ENCODE assay signal across 30 cellular contexts in the genomic region with DNA sequence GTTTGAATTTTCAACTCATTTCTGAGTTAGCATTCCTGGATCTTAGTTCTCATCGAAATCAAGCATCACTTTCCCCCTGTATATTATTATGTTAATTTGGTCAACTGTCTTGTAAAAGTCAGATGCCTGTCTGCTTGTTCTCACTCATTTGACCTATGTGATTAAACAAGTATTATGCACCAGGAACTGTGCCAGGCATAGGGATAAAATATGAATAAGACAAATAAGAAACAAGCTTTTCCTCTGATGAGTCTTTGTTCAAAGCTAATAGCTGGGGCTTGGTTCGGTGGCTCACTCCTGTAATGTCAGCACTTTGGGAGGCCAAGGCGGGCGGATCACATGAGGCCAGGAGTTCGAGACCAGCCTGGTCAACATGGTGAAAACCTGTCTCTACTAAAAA. TPM values are rescaled to one million over a fixed set of nuclear protein-coding genes. Genes with fewer than 3 reads are reported as not detected.
DNase-seq lines count a peak whose midpoint lies in the region; ATAC-seq, FAIRE-seq and TF ChIP-seq lines count a peak whose summit lies in the region.
"Had no signal": no experiment of that assay in that cellular context is flagged by ENCODE, and none has a peak within 500 bp of the region (broad histone marks: within the 10 kb centered on the region; RNA-seq: fewer than 3 reads in every experiment).

No MANE protein-coding gene starts in this region.

- DNase-seq in HepG2 (ENCODE audit: low spot score) (no peak), right lobe of liver (no peak), fibroblast of the aortic adventitia (ENCODE audit: low read depth) (peak; percentile 68), osteoblast (ENCODE audit: insufficient read length, low spot score, missing footprints) (peak; percentile 15), NCI-H748 treated with DMSO at 0.1 percent for 48 hours (lab: John Stamatoyannopoulos, UW) (no peak), NCI-H2081 treated with DMSO at 0.1 percent for 48 hours (lab: John Stamatoyannopoulos, UW) (no peak)
- DNase-seq in activated naive CD8-positive, alpha-beta T cell treated with anti-CD3 and anti-CD28 coated beads, Interleukin-2, amount 50 U/mL, for 24 hours: no peak
- DNase-seq: activated CD4-positive, alpha-beta T cell treated with anti-CD3 and anti-CD28 coated beads, Interleukin-2, amount 50 U/mL, for 4 hours; activated CD8-positive, alpha-beta memory T cell treated with anti-CD3 and anti-CD28 coated beads, Interleukin-2, amount 50 U/mL, for 4 hours; activated naive CD4-positive, alpha-beta T cell treated with anti-CD3 and anti-CD28 coated beads for 36 hours; amygdala; BE2C; CD8-positive, alpha-beta memory T cell; DMS 273 treated with DMSO at 0.1 percent for 48 hours; endodermal cell; lower lobe of right lung; MG63; NCI-H1417 treated with DMSO at 0.1 percent for 48 hours; NCI-H345; NCI-H774; nephron progenitor cell; SJCRH30; stimulated activated naive CD4-positive, alpha-beta T cell treated with Interleukin-2 at 50 U/mL for 16 hours; thyroid gland had no signal

- no TSS peak for BruUV-seq in HepG2 (replicated peaks; lab: Mats Ljungman, UMichigan)

- H3K4me1 ChIP-seq in HepG2 (ENCODE audit: insufficient read depth, low read length): peaks cover 24% of the 10 kb centered on the region
- no peaks in the 10 kb centered on the region for H3K4me1 ChIP-seq in right lobe of liver
- H3K4me1 ChIP-seq in osteoblast (ENCODE audit: insufficient read depth, low read length): peaks cover 6% of the 10 kb centered on the region
- H3K4me1 ChIP-seq: A549, BE2C, lower lobe of right lung, SJCRH30, thyroid gland had no signal

- H3K9me3 ChIP-seq in HepG2 (ENCODE audit: low read length) (no peaks in the 10 kb centered on the region), right lobe of liver (no peaks in the 10 kb centered on the region), osteoblast (ENCODE audit: low read depth, low read length) (no peaks in the 10 kb centered on the region)
- H3K9me3 ChIP-seq: A549, BE2C, lower lobe of right lung, MG63, SJCRH30, thyroid gland had no signal

- H3K4me3 ChIP-seq in HepG2 (replicated peaks in 1 of 3; ENCODE audit: insufficient read depth in 1 of 3, low read depth in 2 of 3, low read length in 3 of 3) (no peak overlapping the region), right lobe of liver (no peak overlapping the region), fibroblast of the aortic adventitia (ENCODE audit: low read depth, low read length) (no peak overlapping the region), osteoblast (ENCODE audit: insufficient read depth, low read length) (no peak overlapping the region)
- H3K4me3 ChIP-seq: A549, lower lobe of right lung, MG63, SJCRH30, thyroid gland had no signal

- no peak overlapping the region for H3K27ac Mint-ChIP-seq in activated naive CD8-positive, alpha-beta T cell treated with anti-CD3 and anti-CD28 coated beads, Interleukin-2, amount 50 U/mL, for 24 hours
- H3K27ac Mint-ChIP-seq: activated naive CD4-positive, alpha-beta T cell treated with anti-CD3 and anti-CD28 coated beads for 36 hours; activated T-helper 1 cell treated with anti-CD3 and anti-CD28 coated beads, Interleukin-12 subunit alpha, Interleukin-12 subunit beta, Interleukin-2, Interleukin-4 antibody, amounts not matched to agents 30 ng/mL and 10 ng/mL and 1 ng/mL, durations not matched to agents 14 hours and 24 hours and 36 hours; CD8-positive, alpha-beta memory T cell; endodermal cell; nephron progenitor cell had no signal

- CTCF ChIA-PET in HepG2 (lab: Yijun Ruan, JAX; ENCODE audit: low intra/inter-chr PET ratio, low total read pairs): no interaction called here

- H3K27me3 Mint-ChIP-seq in activated naive CD8-positive, alpha-beta T cell treated with anti-CD3 and anti-CD28 coated beads, Interleukin-2, amount 50 U/mL, for 24 hours: peaks cover 2% of the 10 kb centered on the region

- no peak overlapping the region for H3K9ac ChIP-seq in HepG2 (ENCODE audit: insufficient read depth, low read depth, low read length)

- H3K79me2 ChIP-seq in HepG2 (ENCODE audit: insufficient read depth, low read length): no peaks in the 10 kb centered on the region
- H3K79me2 ChIP-seq in osteoblast (ENCODE audit: insufficient read depth, low read length): no peaks in the 10 kb centered on the region

- no peak overlapping the region for H3K4me3 Mint-ChIP-seq in activated naive CD8-positive, alpha-beta T cell treated with anti-CD3 and anti-CD28 coated beads, Interleukin-2, amount 50 U/mL, for 24 hours
- H3K4me3 Mint-ChIP-seq: activated naive CD4-positive, alpha-beta T cell treated with anti-CD3 and anti-CD28 coated beads for 36 hours; activated T-helper 1 cell treated with anti-CD3 and anti-CD28 coated beads, Interleukin-12 subunit alpha, Interleukin-12 subunit beta, Interleukin-2, Interleukin-4 antibody, amounts not matched to agents 30 ng/mL and 10 ng/mL and 1 ng/mL, durations not matched to agents 14 hours and 24 hours and 36 hours; CD8-positive, alpha-beta memory T cell; endodermal cell; nephron progenitor cell; WTC11 had no signal

- TF ChIP-seq CTCF in HepG2 (CRISPR knock-in tag; IDR thresholded peaks at IDR 0.05) (no peak), right lobe of liver (IDR thresholded peaks at IDR 0.05) (no peak), fibroblast of the aortic adventitia (IDR thresholded peaks at IDR 0.05; ENCODE audit: insufficient read depth, low read length) (no peak), osteoblast (IDR thresholded peaks at IDR 0.05; ENCODE audit: extremely low read depth, low read depth, low read length) (no peak)

- 71% methylated on average over 5 of the region's 5 CpGs for WGBS in HepG2 (ENCODE audit: low lambda C conversion rate)
- WGBS in right lobe of liver (ENCODE audit: insufficient coverage, low coverage, low lambda C conversion rate, missing lambda C conversion rate): 62% methylated on average over 3 of the region's 5 CpGs

- in situ Hi-C loops in HepG2 (cut with HindIII; ENCODE audit: extremely low pct_ligation_motif_present, low pct_unique_long_range_greater_than_20kb): no loop called here

- no peak for FAIRE-seq in HepG2 (lab: Jason Lieb, UNC)
- FAIRE-seq: A549, GM12892, kidney had no signal

- TF ChIP-seq POLR2A in HepG2 (IDR thresholded peaks at IDR 0.05; ENCODE audit: insufficient read depth in 1 of 2, low read depth in 2 of 2, low read length in 2 of 2): no peak
- no peak for TF ChIP-seq POLR2A in right lobe of liver (IDR thresholded peaks at IDR 0.05)

- H3K4me1 Mint-ChIP-seq in activated naive CD8-positive, alpha-beta T cell treated with anti-CD3 and anti-CD28 coated beads, Interleukin-2, amount 50 U/mL, for 24 hours: no peaks in the 10 kb centered on the region
- H3K4me1 Mint-ChIP-seq: CD8-positive, alpha-beta memory T cell had no signal

- intact Hi-C loops in HepG2 (cut with micrococcal nuclease; ENCODE audit: unreplicated experiment) (no loop called here), right lobe of liver (cut with DNase I) (no loop called here)

- H3K36me3 ChIP-seq in HepG2 (replicated peaks in 1 of 2; ENCODE audit: control insufficient read depth in 1 of 2, insufficient read depth in 2 of 2, low read length in 2 of 2): no peaks in the 10 kb centered on the region
- no peaks in the 10 kb centered on the region for H3K36me3 ChIP-seq in right lobe of liver
- H3K36me3 ChIP-seq in osteoblast (ENCODE audit: insufficient read depth, low read length): no peaks in the 10 kb centered on the region
- H3K36me3 ChIP-seq: BE2C, lower lobe of right lung, MG63, SJCRH30, thyroid gland had no signal

- TF ChIP-seq RAD21 in HepG2 (CRISPR knock-in tag; IDR thresholded peaks at IDR 0.05): no peak

- peak overlapping the region; percentile 49 for H3K4me2 ChIP-seq in HepG2 (ENCODE audit: low read depth, low read length)
- H3K4me2 ChIP-seq in osteoblast (ENCODE audit: insufficient read depth, low read length): no peak overlapping the region
- H3K4me2 ChIP-seq: A549 had no signal

- H3K27ac ChIP-seq in HepG2 (ENCODE audit: extremely low read length, insufficient read depth, low read length) (no peak overlapping the region), right lobe of liver (no peak overlapping the region), osteoblast (ENCODE audit: low read depth, low read length) (no peak overlapping the region)
- H3K27ac ChIP-seq: A549, lower lobe of right lung, SJCRH30, thyroid gland had no signal

- H2AFZ ChIP-seq in HepG2 (ENCODE audit: low read length) (no peak overlapping the region), osteoblast (ENCODE audit: low read length) (peak overlapping the region; percentile 27)

- H3K27me3 ChIP-seq in HepG2 (ENCODE audit: control insufficient read depth in 1 of 2, insufficient read depth in 2 of 2, low read length in 2 of 2) (peaks cover 0 to 8% of the 10 kb centered on the region in 2 experiments; a peak in 2 of 5 replicates), right lobe of liver (no peaks in the 10 kb centered on the region), osteoblast (ENCODE audit: insufficient read depth, low read length) (no peaks in the 10 kb centered on the region)
- H3K27me3 ChIP-seq: BE2C, MG63, SJCRH30, thyroid gland had no signal

- POLR2A ChIA-PET in HepG2 (lab: Yijun Ruan, JAX): no interaction called here

- TF ChIP-seq EP300 in HepG2 (IDR thresholded peaks at IDR 0.05; ENCODE audit: low read depth in 2 of 2, low read length in 2 of 2): no peak
- no peak for TF ChIP-seq EP300 in HepG2 (CRISPR knock-in tag; IDR thresholded peaks at IDR 0.05; ENCODE audit: borderline replicate concordance)

- ATAC-seq in HepG2: no peak
- no peak for ATAC-seq in right lobe of liver
- ATAC-seq in HG03196 (IDR thresholded peaks at IDR 0.05; ENCODE audit: unreplicated experiment): no peak
- no peak for ATAC-seq in activated naive CD8-positive, alpha-beta T cell treated with anti-CD3 and anti-CD28 coated beads, Interleukin-2, amount 50 U/mL, for 24 hours
- ATAC-seq: A549, lower lobe of right lung had no signal

- H4K20me1 ChIP-seq in HepG2 (ENCODE audit: insufficient read depth, low read length): no peaks in the 10 kb centered on the region
- no peaks in the 10 kb centered on the region for H4K20me1 ChIP-seq in osteoblast (ENCODE audit: insufficient read depth, low read length)

- no peaks in the 10 kb centered on the region for H3K9me3 Mint-ChIP-seq in activated naive CD8-positive, alpha-beta T cell treated with anti-CD3 and anti-CD28 coated beads, Interleukin-2, amount 50 U/mL, for 24 hours
- H3K9me3 Mint-ChIP-seq: CD8-positive, alpha-beta memory T cell had no signal

- no peaks in the 10 kb centered on the region for H3K36me3 Mint-ChIP-seq in activated naive CD8-positive, alpha-beta T cell treated with anti-CD3 and anti-CD28 coated beads, Interleukin-2, amount 50 U/mL, for 24 hours (ENCODE audit: low read depth)
- H3K36me3 Mint-ChIP-seq: CD8-positive, alpha-beta memory T cell; WTC11 had no signal

RNA-seq across cellular contexts. Expression of a gene that starts 19.7 kb away (rescaled TPM):
- total RNA-seq in HepG2 (2016; rRNA removed; fragmentation: Illumina TruSeq; extraction: Trizol) (6.9 and 8.2 TPM in 2 replicates), right lobe of liver (1 to 10 TPM in 5 of 6 experiments, under 1 TPM in 1; 0.99 to 4.4 (median 2.3) TPM), fibroblast of the aortic adventitia (ENCODE audit: low replicate concordance) (11.2 and 76.0 TPM in 2 replicates), osteoblast (4.3 and 5.0 TPM in 2 replicates)
- total RNA-seq in HepG2 (2016; cell fraction: cytosol; rRNA removed; fragmentation: Illumina TruSeq; extraction: Trizol; ENCODE audit: low read depth): 2.9 and 3.0 TPM in 2 replicates
- 6.1 and 8.5 TPM in 2 replicates for total RNA-seq in HepG2 (2016; cell fraction: insoluble cytoplasmic fraction; rRNA removed; fragmentation: Illumina TruSeq; extraction: Trizol)
- 7.4 and 9.6 TPM in 2 replicates for total RNA-seq in HepG2 (2016; cell fraction: membrane; rRNA removed; fragmentation: Illumina TruSeq; extraction: Trizol)
- total RNA-seq in HepG2 (2016; cell fraction: nucleus; rRNA removed; fragmentation: Illumina TruSeq; extraction: Trizol): 9.9 and 10.2 TPM in 2 replicates
- 7.6 and 9.7 TPM in 2 replicates for polyA plus RNA-seq in HepG2 (2011; rRNA removed)
- polyA plus RNA-seq in HepG2 (2011; cell fraction: cytosol; rRNA removed): 6.3 and 8.4 TPM in 2 replicates
- polyA plus RNA-seq in HepG2 (2011; cell fraction: nucleus; rRNA removed): 22.2 and 25.5 TPM in 2 replicates
- polyA plus RNA-seq in HepG2 (2012): 5.1 and 5.3 TPM in 2 replicates
- 3.0 and 3.1 TPM in 2 replicates for polyA plus RNA-seq in HepG2 (2016; cell fraction: cytosol; fragmentation: Illumina TruSeq; extraction: Trizol; ENCODE audit: low read depth)
- 7.1 and 7.9 TPM in 2 replicates for polyA plus RNA-seq in HepG2 (2016; cell fraction: insoluble cytoplasmic fraction; fragmentation: Illumina TruSeq; extraction: Trizol; ENCODE audit: low read depth)
- 6.1 and 7.9 TPM in 2 replicates for polyA plus RNA-seq in HepG2 (2016; cell fraction: membrane; fragmentation: Illumina TruSeq; extraction: Trizol; ENCODE audit: low read depth)
- 22.3 and 22.8 TPM in 2 replicates for polyA plus RNA-seq in HepG2 (2016; cell fraction: nucleus; fragmentation: Illumina TruSeq; extraction: Trizol; ENCODE audit: insufficient read depth, low read depth)
- polyA minus RNA-seq in HepG2 (2011; rRNA and poly(A)+ RNA removed; ENCODE audit: low replicate concordance): 3.9 TPM in 1 of 2 replicates, not detected in the other
- polyA minus RNA-seq in HepG2 (2011; cell fraction: cytosol; rRNA and poly(A)+ RNA removed): 3.7 and 4.2 TPM in 2 replicates
- polyA minus RNA-seq in HepG2 (2011; cell fraction: nucleus; rRNA and poly(A)+ RNA removed): 10.1 and 12.4 TPM in 2 replicates

Comparison
In these comparisons a context has a peak if more than half of its experiments do, and no peak if none do; other contexts are left out.
1. DNase-seq: peak in fibroblast of the aortic adventitia (single experiment) and osteoblast (single experiment); none in HepG2 (single experiment), right lobe of liver (0 of 3), NCI-H748 treated with DMSO at 0.1 percent for 48 hours (single experiment), NCI-H2081 treated with DMSO at 0.1 percent for 48 hours (single experiment) and activated naive CD8-positive, alpha-beta T cell treated with anti-CD3 and anti-CD28 coated beads, Interleukin-2, amount 50 U/mL, for 24 hours (single experiment).